28 cellular contexts compared by ENCODE assay signal in genomic region chr10:30573714-30574422, GRCh38. TPM values are rescaled to one million over a fixed set of nuclear protein-coding genes. Genes with fewer than 3 reads are reported as not detected.
"Had no signal": no experiment of that assay in that cellular context is flagged by ENCODE, and none has a peak within 500 bp of the region (broad histone marks: within the 10 kb centered on the region; RNA-seq: fewer than 3 reads in every experiment).

No MANE protein-coding gene starts in this region.

- H3K36me3 ChIP-seq: neural progenitor cell, ovary, thoracic aorta had no signal

- H3K9me3 ChIP-seq: body of pancreas, ovary, thoracic aorta had no signal

- H3K36me3 Mint-ChIP-seq: activated naive CD8-positive, alpha-beta T cell treated with anti-CD3 and anti-CD28 coated beads, Interleukin-2, amount 10 ng/mL, durations not matched to agents 7 days and 5 days; neural progenitor cell; stimulated activated memory B cell treated with anti-CD40 and anti-IgM and Interleukin-4, amounts not matched to agents 10 μg/mL and 1 μg/mL and 100 μg/mL, for 72 hours; T-cell had no signal

- H3K4me2 ChIP-seq: neural progenitor cell had no signal

- H3K9me3 Mint-ChIP-seq: activated CD4-positive, alpha-beta T cell treated with anti-CD3 and anti-CD28 coated beads, Interleukin-2, amount 10 ng/mL, durations not matched to agents 24 days and 14 days; activated CD8-positive, alpha-beta T cell treated with anti-CD3 and anti-CD28 coated beads for 36 hours; activated naive CD8-positive, alpha-beta T cell treated with anti-CD3 and anti-CD28 coated beads, Interleukin-2, amount 10 ng/mL, durations not matched to agents 7 days and 5 days; activated T-cell treated with anti-CD3 and anti-CD28 coated beads, Interleukin-2, amount 50 U/mL, for 24 hours; stimulated activated memory B cell treated with anti-CD40 and anti-IgM and Interleukin-4, amounts not matched to agents 10 μg/mL and 1 μg/mL and 100 μg/mL, for 72 hours; T-cell had no signal

- H3K9ac ChIP-seq: neural progenitor cell had no signal

- DNase-seq: activated CD4-positive, alpha-beta T cell treated with anti-CD3 and anti-CD28 coated beads, Interleukin-2, amount 10 ng/mL, durations not matched to agents 24 days and 14 days; activated CD4-positive, CD25-positive, alpha-beta regulatory T cell; activated CD8-positive, alpha-beta T cell treated with anti-CD3 and anti-CD28 coated beads for 36 hours; activated naive CD4-positive, alpha-beta T cell treated with Interleukin-2 at 50 U/mL for 16 hours; activated naive CD8-positive, alpha-beta T cell treated with anti-CD3 and anti-CD28 coated beads, Interleukin-2, amount 10 ng/mL, durations not matched to agents 7 days and 5 days; activated T-cell treated with anti-CD3 and anti-CD28 coated beads, Interleukin-2, amount 50 U/mL, for 24 hours; body of pancreas; caudate nucleus; dorsolateral prefrontal cortex; endodermal cell; foreskin melanocyte; glutamatergic neuron; hippocampal formation; islet precursor cell; left colon; mammary epithelial cell; ovary; stimulated activated CD4-positive, alpha-beta T cell treated with anti-CD3 and anti-CD28 coated beads, Interleukin-4, amount 100 ng/mL, for 4 hours; T-cell had no signal

- H3K27me3 ChIP-seq: body of pancreas, neural progenitor cell, ovary had no signal

- H3K27ac ChIP-seq: dorsolateral prefrontal cortex, neural progenitor cell, ovary, thoracic aorta had no signal

- H3K4me1 Mint-ChIP-seq: activated CD4-positive, alpha-beta T cell treated with anti-CD3 and anti-CD28 coated beads, Interleukin-2, amount 10 ng/mL, durations not matched to agents 24 days and 14 days; activated naive CD8-positive, alpha-beta T cell treated with anti-CD3 and anti-CD28 coated beads, Interleukin-2, amount 10 ng/mL, durations not matched to agents 7 days and 5 days; T-cell had no signal

- H3K27me3 Mint-ChIP-seq: activated T-cell treated with anti-CD3 and anti-CD28 coated beads, Interleukin-2, amount 50 U/mL, for 24 hours; T-cell had no signal

- H3K4me3 ChIP-seq: body of pancreas, dorsolateral prefrontal cortex, neural progenitor cell, ovary, thoracic aorta had no signal

- ATAC-seq: activated CD8-positive, alpha-beta T cell treated with anti-CD3 and anti-CD28 coated beads for 36 hours; body of pancreas; left colon; sciatic nerve; stimulated activated memory B cell treated with anti-CD40 and anti-IgM and Interleukin-4, amounts not matched to agents 10 μg/mL and 1 μg/mL and 100 μg/mL, for 72 hours; T-cell had no signal

- H3K4me3 Mint-ChIP-seq: activated CD4-positive, alpha-beta T cell treated with anti-CD3 and anti-CD28 coated beads, Interleukin-2, amount 10 ng/mL, durations not matched to agents 24 days and 14 days; activated CD8-positive, alpha-beta T cell treated with anti-CD3 and anti-CD28 coated beads for 36 hours; activated naive CD8-positive, alpha-beta T cell treated with anti-CD3 and anti-CD28 coated beads, Interleukin-2, amount 10 ng/mL, durations not matched to agents 7 days and 5 days; activated T-cell treated with anti-CD3 and anti-CD28 coated beads, Interleukin-2, amount 50 U/mL, for 24 hours; endodermal cell; neural progenitor cell; stimulated activated memory B cell treated with anti-CD40 and anti-IgM and Interleukin-4, amounts not matched to agents 10 μg/mL and 1 μg/mL and 100 μg/mL, for 72 hours; T-cell had no signal

- H3K27ac Mint-ChIP-seq: activated CD4-positive, alpha-beta T cell treated with anti-CD3 and anti-CD28 coated beads, Interleukin-2, amount 10 ng/mL, durations not matched to agents 24 days and 14 days; activated CD8-positive, alpha-beta T cell treated with anti-CD3 and anti-CD28 coated beads for 36 hours; activated naive CD8-positive, alpha-beta T cell treated with anti-CD3 and anti-CD28 coated beads, Interleukin-2, amount 10 ng/mL, durations not matched to agents 7 days and 5 days; activated T-cell treated with anti-CD3 and anti-CD28 coated beads, Interleukin-2, amount 50 U/mL, for 24 hours; activated T-helper 2 cell treated with anti-CD3 and anti-CD28 coated beads, Interferon-gamma antibody, Interleukin-2, Interleukin-4, amounts not matched to agents 10 μg/mL and 5 μg/mL and 100 μg/mL, durations not matched to agents 14 hours and 24 hours and 36 hours; endodermal cell; neural progenitor cell; stimulated activated memory B cell treated with anti-CD40 and anti-IgM and Interleukin-4, amounts not matched to agents 10 μg/mL and 1 μg/mL and 100 μg/mL, for 72 hours; T-cell had no signal

- H3K4me1 ChIP-seq: body of pancreas had no signal

- H2AFZ ChIP-seq: neural progenitor cell had no signal

RNA-seq across cellular contexts. Expression of gene LYZL2, which starts 55.7 kb away (rescaled TPM):
- total RNA-seq: activated CD4-positive, alpha-beta T cell treated with anti-CD3 and anti-CD28 coated beads, Interleukin-2, amount 10 ng/mL, durations not matched to agents 24 days and 14 days; activated CD8-positive, alpha-beta T cell treated with anti-CD3 and anti-CD28 coated beads for 36 hours; activated naive CD8-positive, alpha-beta T cell treated with anti-CD3 and anti-CD28 coated beads, Interleukin-2, amount 10 ng/mL, durations not matched to agents 7 days and 5 days; activated T-helper 2 cell treated with anti-CD3 and anti-CD28 coated beads, Interferon-gamma antibody, Interleukin-2, Interleukin-4, amounts not matched to agents 10 μg/mL and 5 μg/mL and 100 μg/mL, durations not matched to agents 14 hours and 24 hours and 36 hours; body of pancreas; dorsolateral prefrontal cortex; endodermal cell; epithelial cell of proximal tubule; left colon; mammary epithelial cell; myocyte; ovary; pulmonary artery endothelial cell; sciatic nerve; T-cell; thoracic aorta; ureter had no signal
- polyA plus RNA-seq: mammary epithelial cell, ovary had no signal
